26 cellular contexts compared by ENCODE assay signal in the genomic region with DNA sequence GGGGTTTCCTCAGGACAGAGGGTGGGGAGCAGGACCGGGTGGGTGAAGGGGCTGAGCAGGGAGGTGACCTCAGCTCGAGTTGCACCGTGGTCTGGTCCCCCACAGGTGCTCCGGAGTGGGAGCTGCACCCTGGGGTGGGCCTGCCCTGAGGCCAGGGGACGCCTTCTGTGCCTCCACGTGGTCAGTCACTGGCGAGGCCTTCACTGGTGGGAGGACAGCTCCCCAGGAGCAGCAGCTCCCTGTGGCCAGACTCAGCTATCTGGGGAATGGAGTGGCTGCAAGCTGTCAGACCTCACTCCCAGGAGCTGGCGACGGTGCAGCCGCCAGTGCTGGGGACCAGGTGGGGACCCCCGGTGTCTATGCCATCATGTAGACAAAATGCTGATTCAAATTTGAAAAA.
"Had no signal": no experiment of that assay in that cellular context is flagged by ENCODE, and none has a peak within 500 bp of the region (broad histone marks: within the 10 kb centered on the region; RNA-seq: fewer than 3 reads in every experiment).

No MANE protein-coding gene starts in this region.

- H3K27ac ChIP-seq: adrenal gland, body of pancreas, breast epithelium, PC-9 had no signal

- H3K36me3 Mint-ChIP-seq: activated naive CD8-positive, alpha-beta T cell treated with anti-CD3 and anti-CD28 coated beads for 36 hours had no signal

- DNase-seq: activated CD4-positive, alpha-beta T cell treated with anti-CD3 and anti-CD28 coated beads, Interleukin-2, amount 10 ng/mL, durations not matched to agents 24 days and 14 days; activated CD4-positive, alpha-beta T cell treated with anti-CD3 and anti-CD28 coated beads, Interleukin-2, amount 50 U/mL, for 4 hours; activated CD8-positive, alpha-beta T cell treated with anti-CD3 and anti-CD28 coated beads for 36 hours; activated effector memory CD4-positive, alpha-beta T cell treated with anti-CD3 and anti-CD28 coated beads, Interleukin-2, amount 50 U/mL, for 16 hours; activated naive CD4-positive, alpha-beta T cell; activated naive CD4-positive, alpha-beta T cell treated with anti-CD3 and anti-CD28 coated beads, Interleukin-2, amount 50 U/mL, for 16 hours; activated naive CD8-positive, alpha-beta T cell treated with anti-CD3 and anti-CD28 coated beads for 36 hours; activated T-cell treated with anti-CD3 and anti-CD28 coated beads, Interleukin-2, amount 50 U/mL, for 1 hour; activated T-cell treated with anti-CD3 and anti-CD28 coated beads, Interleukin-2, amount 50 U/mL, for 72 hours; adrenal gland; body of pancreas; NCI-H1105; NCI-H1436; NCI-H1694; NCI-H2029; NCI-H345; NCI-H524 treated with DMSO at 0.1 percent for 48 hours; PC-9; SHP77; SK-N-SH had no signal

- H3K27ac Mint-ChIP-seq: activated CD4-positive, alpha-beta T cell treated with anti-CD3 and anti-CD28 coated beads, Interleukin-2, amount 10 ng/mL, durations not matched to agents 24 days and 14 days; activated CD8-positive, alpha-beta T cell treated with anti-CD3 and anti-CD28 coated beads for 36 hours; activated naive CD8-positive, alpha-beta T cell treated with anti-CD3 and anti-CD28 coated beads for 36 hours; activated T-cell treated with anti-CD3 and anti-CD28 coated beads, Interleukin-2, amount 50 U/mL, for 72 hours; activated T-helper 17 cell treated with anti-CD3 and anti-CD28 coated beads, Interleukin-2, amount 50 U/mL, for 72 hours; T-helper 1 cell treated with Interleukin-12 subunit alpha and Interleukin-12 subunit beta and Interleukin-4 antibody, amounts not matched to agents 30 μg/mL and 1 μg/mL, for 36 hours; T-helper 2 cell treated with Interferon-gamma antibody and Interleukin-4, amounts not matched to agents 5 μg/mL and 100 μg/mL, for 36 hours had no signal

- H3K4me1 Mint-ChIP-seq: activated CD4-positive, alpha-beta T cell treated with anti-CD3 and anti-CD28 coated beads, Interleukin-2, amount 10 ng/mL, durations not matched to agents 24 days and 14 days; activated naive CD8-positive, alpha-beta T cell treated with anti-CD3 and anti-CD28 coated beads for 36 hours; activated T-helper 17 cell treated with anti-CD3 and anti-CD28 coated beads, Interleukin-2, amount 50 U/mL, for 72 hours had no signal

- H3K27me3 ChIP-seq: body of pancreas had no signal

- H3K4me2 ChIP-seq: PC-9, SK-N-SH had no signal

- H3K36me3 ChIP-seq: adrenal gland, breast epithelium, SJCRH30 had no signal

- H2AFZ ChIP-seq: PC-9 had no signal

- H3K9me3 ChIP-seq: adrenal gland, body of pancreas, SJCRH30, SK-N-SH had no signal

- H3K4me3 Mint-ChIP-seq: activated CD4-positive, alpha-beta T cell treated with anti-CD3 and anti-CD28 coated beads, Interleukin-2, amount 10 ng/mL, durations not matched to agents 24 days and 14 days; activated CD8-positive, alpha-beta T cell treated with anti-CD3 and anti-CD28 coated beads for 36 hours; activated naive CD8-positive, alpha-beta T cell treated with anti-CD3 and anti-CD28 coated beads for 36 hours; activated T-cell treated with anti-CD3 and anti-CD28 coated beads, Interleukin-2, amount 50 U/mL, for 72 hours; activated T-helper 17 cell treated with anti-CD3 and anti-CD28 coated beads, Interleukin-2, amount 50 U/mL, for 72 hours; T-helper 1 cell treated with Interleukin-12 subunit alpha and Interleukin-12 subunit beta and Interleukin-4 antibody, amounts not matched to agents 30 μg/mL and 1 μg/mL, for 36 hours; T-helper 2 cell treated with Interferon-gamma antibody and Interleukin-4, amounts not matched to agents 5 μg/mL and 100 μg/mL, for 36 hours had no signal

- H3K9me3 Mint-ChIP-seq: activated CD4-positive, alpha-beta T cell treated with anti-CD3 and anti-CD28 coated beads, Interleukin-2, amount 10 ng/mL, durations not matched to agents 24 days and 14 days; activated CD8-positive, alpha-beta T cell treated with anti-CD3 and anti-CD28 coated beads for 36 hours; activated naive CD8-positive, alpha-beta T cell treated with anti-CD3 and anti-CD28 coated beads for 36 hours; activated T-cell treated with anti-CD3 and anti-CD28 coated beads, Interleukin-2, amount 50 U/mL, for 72 hours; activated T-helper 17 cell treated with anti-CD3 and anti-CD28 coated beads, Interleukin-2, amount 50 U/mL, for 72 hours; T-helper 1 cell treated with Interleukin-12 subunit alpha and Interleukin-12 subunit beta and Interleukin-4 antibody, amounts not matched to agents 30 μg/mL and 1 μg/mL, for 36 hours; T-helper 2 cell treated with Interferon-gamma antibody and Interleukin-4, amounts not matched to agents 5 μg/mL and 100 μg/mL, for 36 hours had no signal

- ATAC-seq: activated CD8-positive, alpha-beta T cell treated with anti-CD3 and anti-CD28 coated beads for 36 hours; activated T-cell treated with anti-CD3 and anti-CD28 coated beads, Interleukin-2, amount 50 U/mL, for 72 hours; activated T-helper 17 cell treated with anti-CD3 and anti-CD28 coated beads, Interleukin-2, amount 50 U/mL, for 72 hours; body of pancreas; K562 had no signal

- H3K4me3 ChIP-seq: adrenal gland, body of pancreas, breast epithelium, K562, PC-9, SJCRH30 had no signal

- H3K4me1 ChIP-seq: adrenal gland, body of pancreas, breast epithelium had no signal

- H3K9ac ChIP-seq: SK-N-SH had no signal

- H3K27me3 Mint-ChIP-seq: activated CD4-positive, alpha-beta T cell treated with anti-CD3 and anti-CD28 coated beads, Interleukin-2, amount 10 ng/mL, durations not matched to agents 24 days and 14 days; activated CD8-positive, alpha-beta T cell treated with anti-CD3 and anti-CD28 coated beads for 36 hours; activated naive CD8-positive, alpha-beta T cell treated with anti-CD3 and anti-CD28 coated beads for 36 hours had no signal
